ENCODE assay signal across 8 cellular contexts in the genomic region with DNA sequence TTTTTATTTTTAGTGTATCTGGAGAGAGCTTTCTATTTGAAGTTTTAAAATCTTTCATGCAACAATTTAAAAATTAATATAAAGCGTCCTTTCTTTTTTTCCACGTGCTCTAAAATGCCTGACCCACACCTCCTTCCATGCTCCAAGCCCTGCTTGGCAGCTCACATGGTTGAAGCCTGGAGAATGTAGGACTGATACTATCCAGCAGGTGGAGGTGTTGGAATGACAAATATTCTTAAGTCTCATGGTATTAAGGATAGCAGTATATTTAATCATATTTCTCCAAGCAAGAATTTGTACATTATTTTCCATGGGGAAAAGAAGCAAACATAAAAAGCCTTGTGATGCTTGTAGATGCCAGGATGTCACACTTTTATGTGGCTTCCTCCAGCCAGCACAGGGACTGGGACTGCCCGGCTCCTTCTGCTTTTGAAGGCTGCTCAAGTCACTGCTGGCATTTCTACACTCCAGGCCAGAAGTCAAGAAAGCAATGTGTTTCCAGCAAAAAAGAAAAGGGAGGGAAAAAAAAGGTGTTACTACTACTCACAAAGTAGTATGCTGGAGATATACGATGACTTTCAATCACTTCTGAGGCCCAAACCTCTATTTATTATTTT. TPM values are rescaled to one million over a fixed set of nuclear protein-coding genes. Genes with fewer than 3 reads are reported as not detected.
DNase-seq lines count a peak whose midpoint lies in the region; ATAC-seq, FAIRE-seq and TF ChIP-seq lines count a peak whose summit lies in the region.

No MANE protein-coding gene starts in this region.

- intact Hi-C loops in pancreas (cut with DNase I): loop anchor here in 2 of 3 donors (10.0 kb wide), 2 partner anchors 219 to 229 kb away; no protein-coding TSS in a partner anchor

- H3K4me1 ChIP-seq in SJCRH30 (no peaks in the 10 kb centered on the region), pancreas (no peaks in the 10 kb centered on the region)

- peak; percentile 24 for DNase-seq in activated naive CD4-positive, alpha-beta T cell treated with anti-CD3 and anti-CD28 coated beads, Interleukin-2, amount 10 ng/mL, durations not matched to agents 7 days and 5 days
- no peak for DNase-seq in activated naive CD4-positive, alpha-beta T cell treated with anti-CD3 and anti-CD28 coated beads, Interleukin-2, amount 50 U/mL, for 16 hours
- peak; percentile 48 for DNase-seq in HTR-8/SVneo (ENCODE audit: insufficient read length, low spot score)
- DNase-seq in SJCRH30: peak; percentile 16 to 53
- DNase-seq in fibroblast of the aortic adventitia (ENCODE audit: low read depth): peak; percentile 81
- peak in 2 of 6 donors; percentile 17 to 48 for DNase-seq in pancreas
- no peak for DNase-seq in T1000 (lab: John Stamatoyannopoulos, UW)

- no peaks in the 10 kb centered on the region for H3K4me1 Mint-ChIP-seq in activated naive CD4-positive, alpha-beta T cell treated with anti-CD3 and anti-CD28 coated beads, Interleukin-2, amount 10 ng/mL, durations not matched to agents 7 days and 5 days

- CTCF ChIA-PET in activated naive CD4-positive, alpha-beta T cell treated with anti-CD3 and anti-CD28 coated beads, Interleukin-2, amount 10 ng/mL, durations not matched to agents 7 days and 5 days (lab: Charles Lee): interaction anchor here (0.9 to 2.6 kb wide), 6 partner anchors 11 to 275 kb away, joined by 3 to 9 read pairs (median 4); no protein-coding TSS in a partner anchor

- no peak overlapping the region for H3K4me3 ChIP-seq in SJCRH30
- no peak overlapping the region for H3K4me3 ChIP-seq in fibroblast of the aortic adventitia (ENCODE audit: low read depth, low read length)
- no peak overlapping the region for H3K4me3 ChIP-seq in pancreas

- H3K27ac ChIP-seq in SJCRH30 (no peak overlapping the region), pancreas (no peak overlapping the region)

- peak; percentile 63 for TF ChIP-seq CTCF in fibroblast of the aortic adventitia (IDR thresholded peaks at IDR 0.05; ENCODE audit: insufficient read depth, low read length)
- TF ChIP-seq CTCF in pancreas (IDR thresholded peaks at IDR 0.05): peak in 3 of 4 donors; percentile 29 to 58 (median 44)

- no peaks in the 10 kb centered on the region for H3K27me3 Mint-ChIP-seq in activated naive CD4-positive, alpha-beta T cell treated with anti-CD3 and anti-CD28 coated beads, Interleukin-2, amount 10 ng/mL, durations not matched to agents 7 days and 5 days

- ATAC-seq in pancreas (peak; percentile 75 to 96 (median 93)), GM19467 (IDR thresholded peaks at IDR 0.05; ENCODE audit: unreplicated experiment) (no peak)

- H3K4me3 Mint-ChIP-seq in activated naive CD4-positive, alpha-beta T cell treated with anti-CD3 and anti-CD28 coated beads, Interleukin-2, amount 10 ng/mL, durations not matched to agents 7 days and 5 days: no peak overlapping the region

- H3K9me3 ChIP-seq in SJCRH30 (replicated peaks) (no peaks in the 10 kb centered on the region), pancreas (no peaks in the 10 kb centered on the region)

- H3K36me3 Mint-ChIP-seq in activated naive CD4-positive, alpha-beta T cell treated with anti-CD3 and anti-CD28 coated beads, Interleukin-2, amount 10 ng/mL, durations not matched to agents 7 days and 5 days: peaks cover 56% of the 10 kb centered on the region

- H3K27ac Mint-ChIP-seq in activated naive CD4-positive, alpha-beta T cell treated with anti-CD3 and anti-CD28 coated beads, Interleukin-2, amount 10 ng/mL, durations not matched to agents 7 days and 5 days: no peak overlapping the region

- 65 to 69% methylated on average over 4 of the region's 4 CpGs for WGBS in pancreas, 2 donors

- no peak for FAIRE-seq in HTR-8/SVneo (lab: Jason Lieb, UNC)
- no peak for FAIRE-seq in pancreas (lab: Jason Lieb, UNC)

- peaks cover 85% of the 10 kb centered on the region for H3K36me3 ChIP-seq in SJCRH30
- no peaks in the 10 kb centered on the region for H3K36me3 ChIP-seq in pancreas

- no peaks in the 10 kb centered on the region for H3K27me3 ChIP-seq in SJCRH30
- no peaks in the 10 kb centered on the region for H3K27me3 ChIP-seq in pancreas

- H3K9me3 Mint-ChIP-seq in activated naive CD4-positive, alpha-beta T cell treated with anti-CD3 and anti-CD28 coated beads, Interleukin-2, amount 10 ng/mL, durations not matched to agents 7 days and 5 days: no peaks in the 10 kb centered on the region

RNA-seq across cellular contexts. Expression of a gene that starts 49.7 kb away (rescaled TPM):
- 148 and 156 TPM in 2 replicates for total RNA-seq in SJCRH30 (2014; rRNA removed; shearing (Covaris generic))
- total RNA-seq in fibroblast of the aortic adventitia (ENCODE audit: low replicate concordance) (35.6 and 61.8 TPM in 2 replicates), pancreas (10 to 100 TPM; 15.3 to 29.9 (median 21.1) TPM)
- 10 to 100 TPM; 10.5 to 12.9 TPM for polyA plus RNA-seq in pancreas

RNA-seq across cellular contexts. Expression of a gene that starts 50.2 kb away (rescaled TPM):
- total RNA-seq in SJCRH30 (2014; rRNA removed; shearing (Covaris generic)): 34.1 and 36.6 TPM in 2 replicates
- total RNA-seq in fibroblast of the aortic adventitia (ENCODE audit: low replicate concordance) (24.9 and 30.2 TPM in 2 replicates), pancreas (10 to 100 TPM in 1 of 6 donors, 1 to 10 TPM in 5; 6.3 to 11.4 (median 8.2) TPM)
- polyA plus RNA-seq in pancreas: 1 to 10 TPM; 3.9 to 8.9 TPM

RNA-seq across cellular contexts. Expression of a gene that starts 57.8 kb away (rescaled TPM):
- 2.1 and 2.2 TPM in 2 replicates for total RNA-seq in SJCRH30 (2014; rRNA removed; shearing (Covaris generic))
- total RNA-seq in fibroblast of the aortic adventitia (ENCODE audit: low replicate concordance) (4.3 TPM in 1 of 2 replicates, not detected in the other), pancreas (10 to 100 TPM; 30.7 to 64.6 (median 53.0) TPM)
- 10 to 100 TPM; 49.3 to 64.9 TPM for polyA plus RNA-seq in pancreas

Comparison
In these comparisons a context has a peak if more than half of its experiments do, and no peak if none do; other contexts are left out.
1. DNase-seq: peak in activated naive CD4-positive, alpha-beta T cell treated with anti-CD3 and anti-CD28 coated beads, Interleukin-2, amount 10 ng/mL, durations not matched to agents 7 days and 5 days (single experiment), HTR-8/SVneo (single experiment), SJCRH30 (2 of 2) and fibroblast of the aortic adventitia (single experiment); none in activated naive CD4-positive, alpha-beta T cell treated with anti-CD3 and anti-CD28 coated beads, Interleukin-2, amount 50 U/mL, for 16 hours (single experiment) and T1000 (single experiment).